In the genomic region with DNA sequence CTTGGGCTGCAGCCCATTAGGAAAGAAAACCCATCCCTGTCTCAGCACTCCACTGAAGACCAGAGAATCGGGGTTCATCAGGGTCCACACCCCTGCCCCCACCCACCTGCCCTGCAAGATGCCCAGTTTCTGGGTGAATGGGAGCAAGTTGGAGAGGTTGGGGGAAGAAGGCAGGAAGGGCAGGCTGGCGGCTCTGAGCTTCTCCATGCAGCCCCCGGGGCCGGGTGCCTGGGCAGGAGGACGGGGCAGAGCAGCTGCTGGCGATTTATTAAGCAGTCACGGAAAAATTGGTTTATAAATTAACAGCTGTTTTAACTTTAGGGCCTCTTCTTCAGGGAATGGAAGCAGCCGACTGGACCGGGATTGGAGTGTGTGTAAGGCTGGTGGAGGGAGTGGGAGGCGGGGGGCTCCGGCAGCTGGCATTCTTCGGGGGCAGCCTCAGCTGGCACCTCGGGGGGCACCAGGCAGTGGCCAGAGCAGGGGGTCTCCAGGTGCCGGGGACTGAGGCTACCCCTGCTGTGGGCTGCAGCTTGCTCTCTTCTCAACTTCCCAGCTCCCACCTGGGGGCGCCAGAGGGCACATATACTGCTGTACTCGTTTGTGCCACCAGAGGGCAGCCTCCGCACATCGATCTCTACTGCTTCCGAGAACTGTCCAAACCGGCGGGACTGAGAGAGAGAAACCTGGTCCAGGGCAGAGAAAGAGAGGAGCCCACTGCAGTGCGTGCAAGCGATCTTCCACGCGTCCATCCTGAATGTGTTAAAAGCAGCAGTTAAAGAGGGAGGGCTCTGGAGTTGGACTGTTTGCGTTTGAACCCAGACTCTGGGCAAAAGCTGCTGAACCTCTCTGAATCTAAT, we compare ENCODE assay signal across 1 cellular context.
A peak's percentile ranks its signal among the peaks of the same experiment; 100 is the strongest.
TF ChIP-seq lines count a peak whose summit lies in the region.

No MANE protein-coding gene starts in this region.

TF ChIP-seq in endothelial cell of umbilical vein, 7 proteins besides CTCF, POLR2A, EP300 and RAD21:
- TF ChIP-seq MAX (IDR thresholded peaks at IDR 0.05; ENCODE audit: insufficient read depth, insufficient read length) (no peak), POLR2AphosphoS5 (IDR thresholded peaks at IDR 0.05; ENCODE audit: insufficient read depth, low read depth, low read length) (no peak), EZH2 (IDR thresholded peaks at IDR 0.05; ENCODE audit: borderline replicate concordance, low read depth, low read length, severe bottlenecking) (peak; percentile 48)
TF ChIP-seq in endothelial cell of umbilical vein: peak in this region for 1.
